ENCODE assay signal across 2 cellular contexts in genomic region chr2:146539739-146540138, GRCh38.
TF ChIP-seq lines count a peak whose summit lies in the region.

No MANE protein-coding gene starts in this region.

TF ChIP-seq in GM23338, 12 proteins besides CTCF, POLR2A, EP300 and RAD21:
- TF ChIP-seq ZNF331 (CRISPR knock-in tag; IDR thresholded peaks at IDR 0.05; ENCODE audit: low read depth) (peak; percentile 6; the same call in 1 of the 2 replicates), CREB1 (CRISPR knock-in tag; IDR thresholded peaks at IDR 0.05; ENCODE audit: low read depth) (peak; percentile 66; the same call in 1 of the 2 replicates), NANOG (IDR thresholded peaks at IDR 0.05; ENCODE audit: borderline replicate concordance) (peak; percentile 88)

TF ChIP-seq in H1, 55 proteins besides CTCF, POLR2A, EP300 and RAD21:
- TF ChIP-seq POLR2AphosphoS5 (IDR thresholded peaks at IDR 0.05; ENCODE audit: low read depth, low read length), result peak; percentile 36; the same call in 1 of the 2 replicates
- peak; percentile 33; the same call in 1 of the 2 replicates for TF ChIP-seq CREB1 (IDR thresholded peaks at IDR 0.05)
- TF ChIP-seq NANOG (IDR thresholded peaks at IDR 0.05; ENCODE audit: insufficient read depth, low read depth, low read length, poor library complexity, severe bottlenecking), result peak; percentile 37
- TF ChIP-seq YY1 (IDR thresholded peaks at IDR 0.05; ENCODE audit: low read depth, low read length), result 0 out of 2 replicates have a peak, but pooled peaks have one; percentile 66
- 0 out of 2 replicates have a peak, but pooled peaks have one; percentile 86 for TF ChIP-seq TCF12 (IDR thresholded peaks at IDR 0.05; ENCODE audit: low read depth, low read length)
